In genomic region chrX:64395568-64395929, GRCh38 we compare ENCODE assay signal across 8 cellular contexts. TPM values are rescaled to one million over a fixed set of nuclear protein-coding genes. Genes with fewer than 3 reads are reported as not detected.
DNase-seq lines count a peak whose midpoint lies in the region; ATAC-seq, FAIRE-seq and TF ChIP-seq lines count a peak whose summit lies in the region.

No MANE protein-coding gene starts in this region.

- H3K4me1 Mint-ChIP-seq in CD4-positive, alpha-beta memory T cell: peaks cover 12 to 56% (median 32%) of the 10 kb centered on the region in 4 donors
- peaks cover 14% of the 10 kb centered on the region for H3K4me1 Mint-ChIP-seq in stimulated activated naive CD8-positive, alpha-beta T cell treated with anti-CD3 and anti-CD28 coated beads, Interleukin-15, amount 100 ng/mL, for 72 hours

- H3K36me3 ChIP-seq in CD4-positive, alpha-beta memory T cell (ENCODE audit: insufficient read depth, low read length): no peaks in the 10 kb centered on the region

- peaks cover 0 to under 1% of the 10 kb centered on the region in 2 donors for H3K27me3 Mint-ChIP-seq in CD4-positive, alpha-beta memory T cell
- H3K27me3 Mint-ChIP-seq in stimulated activated naive CD8-positive, alpha-beta T cell treated with anti-CD3 and anti-CD28 coated beads, Interleukin-15, amount 100 ng/mL, for 72 hours: no peaks in the 10 kb centered on the region

- peak; percentile 34 for ATAC-seq in GM21423 (IDR thresholded peaks at IDR 0.05; ENCODE audit: unreplicated experiment)
- peak; percentile 34 for ATAC-seq in foreskin keratinocyte
- ATAC-seq in stimulated activated naive CD8-positive, alpha-beta T cell treated with anti-CD3 and anti-CD28 coated beads, Interleukin-15, amount 100 ng/mL, for 72 hours: peak; percentile 29

- intact Hi-C loops in CD4-positive, alpha-beta memory T cell (cut with micrococcal nuclease): loop anchor here (2.0 to 10.0 kb wide), 3 partner anchors 579 to 641 kb away; partner anchors contain the start of genes ZC3H12B and ZC4H2

- peak overlapping the region; percentile 54 for H3K27ac ChIP-seq in CD4-positive, alpha-beta memory T cell (ENCODE audit: low read depth, low read length)
- H3K27ac ChIP-seq in foreskin keratinocyte: no peak overlapping the region

- no peak for FAIRE-seq in RCC 7860 (lab: Jason Lieb, UNC)

- POLR2A ChIA-PET in CD4-positive, alpha-beta memory T cell (lab: Charles Lee; ENCODE audit: partially characterized antibody): interaction anchor here (0.8 to 2.4 kb wide), 3 partner anchors 190 to 1139 kb away, joined by 3 to 15 read pairs (median 5); partner anchors contain the start of genes AMER1 and LAS1L

- H3K4me3 ChIP-seq in CD4-positive, alpha-beta memory T cell (ENCODE audit: low read length in 2 of 2): peak overlapping the region; percentile 52 to 79

- H3K4me1 ChIP-seq in CD4-positive, alpha-beta memory T cell (ENCODE audit: insufficient read depth, low read length): peaks cover 15% of the 10 kb centered on the region
- H3K4me1 ChIP-seq in foreskin keratinocyte: no peaks in the 10 kb centered on the region

- TF ChIP-seq RAD21 in Ishikawa (IDR thresholded peaks at IDR 0.05; ENCODE audit: low read depth): no peak

- no peak for TF ChIP-seq EP300 in Ishikawa (IDR thresholded peaks at IDR 0.05; ENCODE audit: borderline replicate concordance)

- H3K4me3 Mint-ChIP-seq in CD4-positive, alpha-beta memory T cell: peak overlapping the region; percentile 90 to 97 (median 94)
- peak overlapping the region; percentile 88 to 92 for H3K4me3 Mint-ChIP-seq in stimulated activated naive CD8-positive, alpha-beta T cell treated with anti-CD3 and anti-CD28 coated beads, Interleukin-15, amount 100 ng/mL, for 72 hours

- no peaks in the 10 kb centered on the region for H3K27me3 ChIP-seq in CD4-positive, alpha-beta memory T cell (ENCODE audit: insufficient read depth, low read length)
- no peaks in the 10 kb centered on the region for H3K27me3 ChIP-seq in foreskin keratinocyte

- peaks cover 0 to 7% of the 10 kb centered on the region in 2 donors for H3K36me3 Mint-ChIP-seq in CD4-positive, alpha-beta memory T cell

- no peaks in the 10 kb centered on the region for H3K9me3 ChIP-seq in CD4-positive, alpha-beta memory T cell (ENCODE audit: control insufficient read depth in 1 of 2, low read length in 2 of 2)

- no peaks in the 10 kb centered on the region for H3K9me3 Mint-ChIP-seq in CD4-positive, alpha-beta memory T cell
- peaks cover 11 to 15% of the 10 kb centered on the region in 2 donors for H3K9me3 Mint-ChIP-seq in stimulated activated naive CD8-positive, alpha-beta T cell treated with anti-CD3 and anti-CD28 coated beads, Interleukin-15, amount 100 ng/mL, for 72 hours

- TF ChIP-seq CTCF in foreskin keratinocyte (conservative IDR thresholded peaks at IDR 0.05): no peak

- DNase-seq in CD4-positive, alpha-beta memory T cell: no peak
- DNase-seq in foreskin keratinocyte (no peak), NCI-H1417 treated with DMSO at 0.1 percent for 48 hours (lab: John Stamatoyannopoulos, UW) (no peak), superior temporal gyrus (ENCODE audit: extremely low spot score) (no peak), RCC 7860 (ENCODE audit: low spot score) (no peak)
- DNase-seq in stimulated activated naive CD8-positive, alpha-beta T cell treated with anti-CD3 and anti-CD28 coated beads, Interleukin-15, amount 100 ng/mL, for 72 hours: no peak

- CTCF ChIA-PET in CD4-positive, alpha-beta memory T cell (lab: Charles Lee; ENCODE audit: partially characterized antibody): interaction anchor here (0.5 kb wide), 1 partner anchor 77 kb away, joined by 3 read pairs; no protein-coding TSS in a partner anchor

- peak overlapping the region in 6 of 7 donors; percentile 15 to 93 (median 90) for H3K27ac Mint-ChIP-seq in CD4-positive, alpha-beta memory T cell
- H3K27ac Mint-ChIP-seq in stimulated activated naive CD8-positive, alpha-beta T cell treated with anti-CD3 and anti-CD28 coated beads, Interleukin-15, amount 100 ng/mL, for 72 hours: peak overlapping the region in 1 of 2 donors; percentile 87

TF ChIP-seq in Ishikawa, 13 proteins besides CTCF, POLR2A, EP300 and RAD21:
- TF ChIP-seq FOXM1 (IDR thresholded peaks at IDR 0.05; ENCODE audit: borderline replicate concordance, low read depth) (no peak), MAX (IDR thresholded peaks at IDR 0.05) (0 out of 2 replicates have a peak, but pooled peaks have one; percentile 1), ZBTB7A (IDR thresholded peaks at IDR 0.05; ENCODE audit: low read depth) (no peak)
TF ChIP-seq in Ishikawa: peak in this region for 1.

RNA-seq across cellular contexts. Expression of gene MTMR8, which starts 0.3 kb away (rescaled TPM):
- 1 to 10 TPM; 7.6 to 8.3 TPM for total RNA-seq in CD4-positive, alpha-beta memory T cell
- polyA plus RNA-seq in CD4-positive, alpha-beta memory T cell: 1 to 10 TPM; 4.7 to 7.2 TPM
- total RNA-seq in foreskin keratinocyte: 1.2 and 1.4 TPM in 2 replicates
- polyA plus RNA-seq in foreskin keratinocyte: 0.90 and 0.93 TPM in 2 replicates
